18 cellular contexts compared by ENCODE assay signal in genomic region chr21:44316277-44316900, GRCh38. TPM values are rescaled to one million over a fixed set of nuclear protein-coding genes. Genes with fewer than 3 reads are reported as not detected.
DNase-seq lines count a peak whose midpoint lies in the region; ATAC-seq, FAIRE-seq and TF ChIP-seq lines count a peak whose summit lies in the region.
"Had no signal": no experiment of that assay in that cellular context is flagged by ENCODE, and none has a peak within 500 bp of the region (broad histone marks: within the 10 kb centered on the region; RNA-seq: fewer than 3 reads in every experiment).

No MANE protein-coding gene starts in this region.

- H2BK5ac ChIP-seq in H1 (ENCODE audit: low read depth, low read length) = peak overlapping the region; percentile 88

- no peak for TF ChIP-seq RAD21 in H1 (IDR thresholded peaks at IDR 0.05 in 1 of 2, conservative IDR thresholded peaks at IDR 0.05 in 1 of 2; ENCODE audit: low read depth in 2 of 2, low read length in 2 of 2)

- no peaks in the 10 kb centered on the region for H3K4me1 ChIP-seq in H1 (replicated peaks in 1 of 4; ENCODE audit: control insufficient read depth in 3 of 4, insufficient read depth in 4 of 4, low read length in 3 of 4)
- H3K4me1 ChIP-seq: foreskin keratinocyte, vagina had no signal

- no peak overlapping the region for H4K5ac ChIP-seq in H1 (ENCODE audit: insufficient read length, low read depth, low read length)

- H2AFZ ChIP-seq in H1 (ENCODE audit: low read length) = no peak overlapping the region

- H2AK5ac ChIP-seq in H1 (ENCODE audit: low read depth, low read length) = no peak overlapping the region

- H4K20me1 ChIP-seq in H1 (replicated peaks in 1 of 2; ENCODE audit: control insufficient read depth in 1 of 2, insufficient read depth in 2 of 2, low read length in 2 of 2) = peaks cover 0 to 10% of the 10 kb centered on the region in 2 experiments

- H3K27ac ChIP-seq in RWPE1 = peak overlapping the region; percentile 59
- no peak overlapping the region for H3K27ac ChIP-seq in H1 (ENCODE audit: low read depth, low read length)
- H3K27ac ChIP-seq: foreskin keratinocyte, vagina had no signal

- WGBS in H1 (ENCODE audit: extremely low coverage in 1 of 2, insufficient coverage in 1 of 2, insufficient read length in 1 of 2, insufficient replicate concordance in 2 of 2, low coverage in 1 of 2, low lambda C conversion rate in 2 of 2, missing lambda C conversion rate in 1 of 2), 2 experiments = 91% methylated on average over 22 of the region's 27 CpGs; no CpG with 5 or more reads in 1 of the 2 experiments

- no peak overlapping the region for H4K8ac ChIP-seq in H1 (ENCODE audit: extremely low read depth, insufficient read depth, low read length)

- FAIRE-seq in H1 (lab: Jason Lieb, UNC) = no peak

- H3K18ac ChIP-seq in H1 (ENCODE audit: extremely low read depth, low read length) = no peak overlapping the region

- H3K23ac ChIP-seq in H1 (ENCODE audit: insufficient read length) = no peak overlapping the region

- TF ChIP-seq CTCF in RWPE1 (conservative IDR thresholded peaks at IDR 0.05; ENCODE audit: low read depth) (no peak), H1 (IDR thresholded peaks at IDR 0.05; ENCODE audit: control extremely low read depth in 1 of 3, insufficient read depth in 1 of 3, low read depth in 1 of 3, low read length in 3 of 3) (no peak)

- peaks cover 0 to 26% (median 5%) of the 10 kb centered on the region in 4 experiments; a peak in 6 of 8 replicates for H3K36me3 ChIP-seq in H1 (ENCODE audit: control insufficient read depth in 2 of 4, insufficient read depth in 4 of 4, low read length in 3 of 4)

- H3K4me3 ChIP-seq in H1 (ENCODE audit: extremely low read depth in 1 of 4, insufficient read depth in 2 of 4, low read depth in 3 of 4, low read length in 4 of 4) = no peak overlapping the region
- H3K4me3 ChIP-seq: spleen, vagina had no signal

- peak overlapping the region; percentile 72; the same call in 1 of the 2 replicates for H2BK12ac ChIP-seq in H1 (ENCODE audit: low read depth, low read length)

- TF ChIP-seq EP300 in H1 (IDR thresholded peaks at IDR 0.05; ENCODE audit: borderline replicate concordance in 1 of 2, low read depth in 2 of 2, low read length in 2 of 2) = no peak

- no peaks in the 10 kb centered on the region for H3K27me3 ChIP-seq in H1 (replicated peaks in 1 of 4; ENCODE audit: control insufficient read depth in 3 of 4, extremely low read depth in 1 of 4, insufficient read depth in 3 of 4, low read length in 3 of 4)
- H3K27me3 ChIP-seq: foreskin keratinocyte, spleen, vagina had no signal

- no peak overlapping the region for H3K4me2 ChIP-seq in H1 (ENCODE audit: insufficient read depth in 1 of 2, low read depth in 2 of 2, low read length in 2 of 2)

- H2BK120ac ChIP-seq in H1 (replicated peaks; ENCODE audit: low read depth, low read length) = peak overlapping the region; percentile 33

- H3K14ac ChIP-seq in H1 (ENCODE audit: insufficient read length) = no peak overlapping the region

- H3K79me2 ChIP-seq in H1 (ENCODE audit: control insufficient read depth in 1 of 2, insufficient read depth in 2 of 2, low read length in 2 of 2) = no peaks in the 10 kb centered on the region

- 0 out of 2 replicates have a peak overlapping the region, but pooled peaks have one; percentile 32 for H2BK20ac ChIP-seq in H1 (ENCODE audit: low read length)

- H3K56ac ChIP-seq in H1 (replicated peaks; ENCODE audit: insufficient read length, low read depth, low read length) = peak overlapping the region; percentile 46

- ATAC-seq in HG03097 (IDR thresholded peaks at IDR 0.05; ENCODE audit: low FRiP score, unreplicated experiment) = no peak
- ATAC-seq: left ventricle myocardium superior had no signal

- H3K4ac ChIP-seq in H1 (replicated peaks; ENCODE audit: insufficient read length, low read depth, low read length) = peak overlapping the region; percentile 94

- no peak for TF ChIP-seq POLR2A in H1 (IDR thresholded peaks at IDR 0.05; ENCODE audit: control extremely low read depth in 1 of 2, low read depth in 2 of 2, low read length in 2 of 2)

- DNase-seq in RWPE1 (ENCODE audit: low spot score) (no peak), H1 (ENCODE audit: low read depth in 1 of 2, low spot score in 2 of 2) (no peak), NCI-H2107 (lab: John Stamatoyannopoulos, UW) (no peak)
- DNase-seq: activated CD4-positive, CD25-positive, alpha-beta regulatory T cell treated with anti-CD3 and anti-CD28 coated beads, Interleukin-2, amount 50 U/mL, for 72 hours; activated naive CD8-positive, alpha-beta T cell treated with anti-CD3 and anti-CD28 coated beads for 36 hours; AML-193; GDM1; GOT3; left ventricle myocardium superior; naive B cell; NCI-H187 treated with DMSO at 0.1 percent for 48 hours; NCI-H510A; spleen; stimulated activated naive CD4-positive, alpha-beta T cell treated with Interleukin-2 at 50 U/mL for 16 hours had no signal

- no peaks in the 10 kb centered on the region for H3K23me2 ChIP-seq in H1 (ENCODE audit: low read depth, low read length)

- no peak overlapping the region for H3K9ac ChIP-seq in H1 (replicated peaks in 1 of 4; ENCODE audit: extremely low read depth in 1 of 4, low read depth in 3 of 4, low read length in 3 of 4)

- H4K91ac ChIP-seq in H1 (replicated peaks; ENCODE audit: insufficient read length, low read length) = peak overlapping the region; percentile 91

- no peaks in the 10 kb centered on the region for H3K79me1 ChIP-seq in H1 (ENCODE audit: low read depth, low read length)

- POLR2A ChIA-PET in RWPE1 (lab: Yijun Ruan, JAX; ENCODE audit: low non-redundant PET) (no interaction called here), H1 (lab: Charles Lee; ENCODE audit: partially characterized antibody) (interaction anchor here (1.6 to 2.1 kb wide), 2 partner anchors 10 to 13 kb away, joined by 6 to 7 read pairs; no protein-coding TSS in a partner anchor)

- no peak overlapping the region for H2BK15ac ChIP-seq in H1 (ENCODE audit: low read length)

- CTCF ChIA-PET in RWPE1 (lab: Yijun Ruan, JAX) (interaction anchor here (0.6 to 0.7 kb wide), 2 partner anchors 14 to 15 kb away, joined by 3 read pairs; no protein-coding TSS in a partner anchor), H1 (lab: Charles Lee; ENCODE audit: partially characterized antibody) (interaction anchor here (1.7 kb wide), 1 partner anchor 164 kb away, joined by 4 read pairs; no protein-coding TSS in a partner anchor)

- H3K9me3 ChIP-seq in H1 (ENCODE audit: insufficient read depth in 2 of 2, low read depth in 1 of 2, low read length in 1 of 2) = no peaks in the 10 kb centered on the region
- H3K9me3 ChIP-seq: spleen, vagina had no signal

RNA-seq across cellular contexts. Expression of gene PFKL, which starts 16.5 kb away (rescaled TPM):
- total RNA-seq in H1 (2021; fragmentation: NEBNext Ultra II Directional; extraction: Animal tissue kit (Norgen Biotek cat#: 25700)) = 76.7 and 82.3 TPM in 2 replicates
- polyA plus RNA-seq in H1 (2011; rRNA removed) = 80.2 and 106 TPM in 2 replicates
- 87.2 TPM for polyA plus RNA-seq in H1 (2011; cell fraction: cytosol; rRNA removed)
- polyA plus RNA-seq in H1 (2011; cell fraction: nucleus; rRNA removed) = 210 TPM
- 40.8 to 95.9 TPM (median 88.0 TPM) in 4 replicates for polyA plus RNA-seq in H1 (2012, experiment 1 of 2)
- polyA plus RNA-seq in H1 (2012, experiment 2 of 2) = 60.1 TPM
- polyA plus RNA-seq in H1 (2013, experiment 1 of 2) = 42.3 TPM
- 40.2 TPM for polyA plus RNA-seq in H1 (2013, experiment 2 of 2)
- polyA minus RNA-seq in H1 (2011; rRNA and poly(A)+ RNA removed) = 32.1 and 43.0 TPM in 2 replicates
- polyA minus RNA-seq in H1 (2011; cell fraction: cytosol; rRNA and poly(A)+ RNA removed) = 45.9 TPM
- 49.0 TPM for polyA minus RNA-seq in H1 (2011; cell fraction: nucleus; rRNA and poly(A)+ RNA removed)

RNA-seq across cellular contexts. Expression of gene CFAP410, which starts 22.8 kb away (rescaled TPM):
- 10.6 and 11.6 TPM in 2 replicates for total RNA-seq in H1 (2021; fragmentation: NEBNext Ultra II Directional; extraction: Animal tissue kit (Norgen Biotek cat#: 25700))
- polyA plus RNA-seq in H1 (2011; rRNA removed) = 12.0 and 20.5 TPM in 2 replicates
- polyA plus RNA-seq in H1 (2011; cell fraction: cytosol; rRNA removed) = 14.8 TPM
- polyA plus RNA-seq in H1 (2011; cell fraction: nucleus; rRNA removed) = 59.6 TPM
- polyA plus RNA-seq in H1 (2012, experiment 1 of 2) = 6.5 to 11.7 TPM (median 11.0 TPM) in 4 replicates
- 5.2 TPM for polyA plus RNA-seq in H1 (2012, experiment 2 of 2)
- 9.3 TPM for polyA plus RNA-seq in H1 (2013, experiment 1 of 2)
- polyA plus RNA-seq in H1 (2013, experiment 2 of 2) = 7.4 TPM
- polyA minus RNA-seq in H1 (2011; rRNA and poly(A)+ RNA removed) = 2.4 and 2.6 TPM in 2 replicates
- 4.1 TPM for polyA minus RNA-seq in H1 (2011; cell fraction: cytosol; rRNA and poly(A)+ RNA removed)
- polyA minus RNA-seq in H1 (2011; cell fraction: nucleus; rRNA and poly(A)+ RNA removed) = 7.8 TPM

RNA-seq across cellular contexts. Expression of gene AIRE, which starts 30.7 kb away (rescaled TPM):
- 0.10 TPM in 1 of 2 replicates, not detected in the other for total RNA-seq in H1 (2021; fragmentation: NEBNext Ultra II Directional; extraction: Animal tissue kit (Norgen Biotek cat#: 25700))
- polyA plus RNA-seq in H1 (2011; rRNA removed) = 0.09 and 0.20 TPM in 2 replicates
- polyA plus RNA-seq in H1 (2011; cell fraction: cytosol; rRNA removed) = 0.10 TPM
- polyA plus RNA-seq in H1 (2011; cell fraction: nucleus; rRNA removed) = 1.0 TPM
- 0.16 to 0.23 TPM (median 0.20 TPM) in 3 of 4 replicates, not detected in the other for polyA plus RNA-seq in H1 (2012, experiment 1 of 2)
- 0.09 TPM for polyA plus RNA-seq in H1 (2012, experiment 2 of 2)
- polyA plus RNA-seq in H1 (2013, experiment 1 of 2) = 0.02 TPM
- polyA plus RNA-seq in H1 (2013, experiment 2 of 2) = not detected
- 0.06 and 0.10 TPM in 2 replicates for polyA minus RNA-seq in H1 (2011; rRNA and poly(A)+ RNA removed)
- not detected for polyA minus RNA-seq in H1 (2011; cell fraction: cytosol; rRNA and poly(A)+ RNA removed)
- polyA minus RNA-seq in H1 (2011; cell fraction: nucleus; rRNA and poly(A)+ RNA removed) = 0.30 TPM
- total RNA-seq: activated naive CD8-positive, alpha-beta T cell treated with anti-CD3 and anti-CD28 coated beads for 36 hours; foreskin keratinocyte; left ventricle myocardium superior; progenitor cell of endocrine pancreas had no signal
- polyA plus RNA-seq: foreskin keratinocyte had no signal

RNA-seq across cellular contexts. Expression of gene TRPM2, which starts 37.0 kb away (rescaled TPM):
- 0.28 and 0.36 TPM in 2 replicates for total RNA-seq in H1 (2021; fragmentation: NEBNext Ultra II Directional; extraction: Animal tissue kit (Norgen Biotek cat#: 25700))
- 0.17 and 0.27 TPM in 2 replicates for polyA plus RNA-seq in H1 (2011; rRNA removed)
- polyA plus RNA-seq in H1 (2011; cell fraction: cytosol; rRNA removed) = 0.27 TPM
- polyA plus RNA-seq in H1 (2011; cell fraction: nucleus; rRNA removed) = 0.64 TPM
- 0.13 to 0.59 TPM (median 0.25 TPM) in 4 replicates for polyA plus RNA-seq in H1 (2012, experiment 1 of 2)
- 0.10 TPM for polyA plus RNA-seq in H1 (2012, experiment 2 of 2)
- 0.30 TPM for polyA plus RNA-seq in H1 (2013, experiment 1 of 2)
- 0.15 TPM for polyA plus RNA-seq in H1 (2013, experiment 2 of 2)
- polyA minus RNA-seq in H1 (2011; rRNA and poly(A)+ RNA removed) = 0.17 and 0.22 TPM in 2 replicates
- polyA minus RNA-seq in H1 (2011; cell fraction: cytosol; rRNA and poly(A)+ RNA removed) = 1.5 TPM
- 1.2 TPM for polyA minus RNA-seq in H1 (2011; cell fraction: nucleus; rRNA and poly(A)+ RNA removed)

RNA-seq across cellular contexts. Expression of gene DNMT3L, which starts 54.7 kb away (rescaled TPM):
- not detected in 2 replicates for total RNA-seq in H1 (2021; fragmentation: NEBNext Ultra II Directional; extraction: Animal tissue kit (Norgen Biotek cat#: 25700))
- 0.06 and 0.30 TPM in 2 replicates for polyA plus RNA-seq in H1 (2011; rRNA removed)
- 0.05 TPM for polyA plus RNA-seq in H1 (2011; cell fraction: cytosol; rRNA removed)
- polyA plus RNA-seq in H1 (2011; cell fraction: nucleus; rRNA removed) = 0.13 TPM
- not detected in 4 replicates for polyA plus RNA-seq in H1 (2012, experiment 1 of 2)
- polyA plus RNA-seq in H1 (2012, experiment 2 of 2) = not detected
- polyA plus RNA-seq in H1 (2013, experiment 1 of 2) = 0.12 TPM
- 0.09 TPM for polyA plus RNA-seq in H1 (2013, experiment 2 of 2)
- 0.28 TPM in 1 of 2 replicates, not detected in the other for polyA minus RNA-seq in H1 (2011; rRNA and poly(A)+ RNA removed)
- not detected for polyA minus RNA-seq in H1 (2011; cell fraction: cytosol; rRNA and poly(A)+ RNA removed)
- not detected for polyA minus RNA-seq in H1 (2011; cell fraction: nucleus; rRNA and poly(A)+ RNA removed)
- total RNA-seq: activated naive CD8-positive, alpha-beta T cell treated with anti-CD3 and anti-CD28 coated beads for 36 hours; foreskin keratinocyte; left ventricle myocardium superior; progenitor cell of endocrine pancreas; spleen; vagina had no signal
- polyA plus RNA-seq: foreskin keratinocyte, spleen had no signal
